1 cellular context compared by ENCODE assay signal in genomic region chr1:43444827-43445225, GRCh38.
TF ChIP-seq lines count a peak whose summit lies in the region.

No MANE protein-coding gene starts in this region.

TF ChIP-seq in WTC11, 78 proteins besides CTCF, POLR2A, EP300 and RAD21 (continued from another document):
- TF ChIP-seq PREB (CRISPR knock-in tag; IDR thresholded peaks at IDR 0.05; ENCODE audit: borderline replicate concordance) (no peak), NR2C2 (CRISPR knock-in tag; IDR thresholded peaks at IDR 0.05) (no peak), TCF7 (CRISPR knock-in tag; IDR thresholded peaks at IDR 0.05; ENCODE audit: low read depth) (no peak), ZNF232 (CRISPR knock-in tag; IDR thresholded peaks at IDR 0.05) (no peak), E2F5 (CRISPR knock-in tag; IDR thresholded peaks at IDR 0.05) (no peak), OVOL2 (CRISPR knock-in tag; IDR thresholded peaks at IDR 0.05; ENCODE audit: borderline replicate concordance) (no peak)
